ENCODE assay signal across 2 cellular contexts in the genomic region with DNA sequence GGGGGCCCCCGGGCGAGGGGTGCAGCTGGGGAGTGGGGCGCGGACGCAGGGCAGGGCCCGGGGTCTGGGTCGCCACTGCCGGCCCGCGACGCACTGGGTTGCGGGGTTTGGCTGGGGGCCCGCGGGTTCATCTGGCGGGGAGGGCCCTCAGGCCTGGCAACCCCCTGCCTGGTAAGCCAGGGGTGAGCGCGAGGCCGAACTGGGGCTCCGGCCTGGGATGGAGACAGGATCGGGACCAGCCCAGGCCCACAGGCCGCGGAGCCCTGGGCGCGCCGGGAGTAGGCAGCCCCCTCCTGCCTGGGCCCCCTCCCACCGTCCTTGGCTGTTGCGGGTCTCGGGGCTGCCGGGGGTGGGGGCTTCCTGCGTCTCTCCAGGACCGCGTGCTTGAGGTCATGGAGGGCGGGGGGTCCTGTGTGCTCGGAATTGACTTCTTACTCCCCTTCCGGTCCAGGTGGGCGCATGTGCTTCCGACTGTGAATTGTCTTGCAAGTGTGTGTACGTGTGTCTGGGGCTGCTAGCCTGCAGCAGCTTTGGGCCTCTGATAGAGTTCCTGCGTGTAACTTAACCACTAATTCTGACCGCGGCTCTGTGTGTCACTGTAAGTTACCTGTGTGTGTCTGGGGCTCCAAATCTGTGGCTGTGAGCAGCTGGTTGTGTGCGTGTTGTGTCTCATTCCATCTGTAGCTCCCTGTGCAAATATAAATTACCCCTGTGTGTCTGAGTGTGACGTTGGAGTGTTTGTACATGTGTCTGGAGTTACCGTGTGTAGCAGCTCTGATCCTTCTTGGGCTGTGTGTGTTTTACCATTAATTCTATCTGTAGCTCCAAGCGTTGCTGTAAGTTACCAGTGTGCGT.
A peak's percentile ranks its signal among the peaks of the same experiment; 100 is the strongest.
TF ChIP-seq lines count a peak whose summit lies in the region.

No MANE protein-coding gene starts in this region.

TF ChIP-seq in IMR-90, 13 proteins besides CTCF, POLR2A, EP300 and RAD21:
- no peak for TF ChIP-seq FOS (IDR thresholded peaks at IDR 0.05; ENCODE audit: low read depth, low read length)
- peak; percentile 34; the same call in 1 of the 2 replicates for TF ChIP-seq MXI1 (IDR thresholded peaks at IDR 0.05; ENCODE audit: borderline replicate concordance, low read depth, low read length)

TF ChIP-seq in GM12878, 131 proteins besides CTCF, POLR2A, EP300 and RAD21:
- TF ChIP-seq ZNF687 (IDR thresholded peaks at IDR 0.05) (0 out of 2 replicates have a peak, but pooled peaks have one; percentile 29), TCF7 (IDR thresholded peaks at IDR 0.05; ENCODE audit: borderline replicate concordance) (no peak), ATF7 (IDR thresholded peaks at IDR 0.05; ENCODE audit: low read depth) (0 out of 2 replicates have a peak, but pooled peaks have one; percentile 14), MXI1 (IDR thresholded peaks at IDR 0.05; ENCODE audit: low read depth, low read length) (peak; percentile 44; the same call in 1 of the 2 replicates), RUNX3 (IDR thresholded peaks at IDR 0.05; ENCODE audit: low read length) (peak; percentile 72; the same call in 1 of the 2 replicates), ATF2 (IDR thresholded peaks at IDR 0.05; ENCODE audit: low read length) (no peak), POLR2AphosphoS5 (IDR thresholded peaks at IDR 0.05; ENCODE audit: low read length) (peak; percentile 75), CBFB (IDR thresholded peaks at IDR 0.05; ENCODE audit: low read depth) (peak; percentile 63; the same call in 1 of the 2 replicates), NR2F1 (conservative IDR thresholded peaks at IDR 0.05) (0 out of 2 replicates have a peak, but pooled peaks have one; percentile 27), MYC (IDR thresholded peaks at IDR 0.05; ENCODE audit: insufficient read depth, insufficient read length, insufficient replicate concordance, low read length, severe bottlenecking) (peak; percentile 26), TARDBP (IDR thresholded peaks at IDR 0.05; ENCODE audit: borderline replicate concordance) (peak; percentile 27; the same call in 1 of the 2 replicates), NBN (IDR thresholded peaks at IDR 0.05) (no peak), RELB (IDR thresholded peaks at IDR 0.05; ENCODE audit: low read depth) (0 out of 2 replicates have a peak, but pooled peaks have one; percentile 11), MLLT1 (IDR thresholded peaks at IDR 0.05) (peak; percentile 63; the same call in 1 of the 2 replicates)
- TF ChIP-seq, protein P1, sequence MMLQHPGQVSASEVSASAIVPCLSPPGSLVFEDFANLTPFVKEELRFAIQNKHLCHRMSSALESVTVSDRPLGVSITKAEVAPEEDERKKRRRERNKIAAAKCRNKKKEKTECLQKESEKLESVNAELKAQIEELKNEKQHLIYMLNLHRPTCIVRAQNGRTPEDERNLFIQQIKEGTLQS (IDR thresholded peaks at IDR 0.05; ENCODE audit: borderline replicate concordance, extremely low read depth, low read depth, low read length) = no peak
